Comparison of ENCODE assay signal across 8 cellular contexts in genomic region chr17:78128616-78129384, GRCh38. TPM values are rescaled to one million over a fixed set of nuclear protein-coding genes. Genes with fewer than 3 reads are reported as not detected.
DNase-seq lines count a peak whose midpoint lies in the region; ATAC-seq and TF ChIP-seq lines count a peak whose summit lies in the region.

Gene TMC6, minus strand, starts transcription at chr17:78128755. Its CDS starts 1,923 bp downstream, at chr17:78126832.

- H3K4me1 Mint-ChIP-seq in activated naive CD4-positive, alpha-beta T cell treated with anti-CD3 and anti-CD28 coated beads, Interleukin-2, amount 50 U/mL, for 24 hours: peaks cover 68% of the 10 kb centered on the region

- 4 to 8% (median 4%) methylated on average over 19 to 44 of the region's 47 CpGs for WGBS in ovary, 3 donors

- TF ChIP-seq CTCF in cardiac muscle cell (IDR thresholded peaks at IDR 0.05; ENCODE audit: low read depth, low read length) (no peak), ovary (IDR thresholded peaks at IDR 0.05) (no peak)

- DNase-seq in EL: peak; percentile 30
- DNase-seq in SJSA1 (ENCODE audit: low read depth in 1 of 2, low spot score in 2 of 2): no peak
- DNase-seq in cardiac muscle cell (ENCODE audit: low read depth in 1 of 2, low spot score in 1 of 2): no peak
- DNase-seq in ovary: peak in 1 of 5 donors; percentile 29
- DNase-seq in NCI-H1048 (lab: John Stamatoyannopoulos, UW): no peak

- no peaks in the 10 kb centered on the region for H3K9me3 Mint-ChIP-seq in activated naive CD4-positive, alpha-beta T cell treated with anti-CD3 and anti-CD28 coated beads, Interleukin-2, amount 50 U/mL, for 24 hours

- H3K27me3 ChIP-seq in HUES6 (ENCODE audit: control insufficient read depth, insufficient read depth, low read length): peaks cover 23% of the 10 kb centered on the region
- peaks cover 56% of the 10 kb centered on the region for H3K27me3 ChIP-seq in SJSA1 (replicated peaks)
- no peaks in the 10 kb centered on the region for H3K27me3 ChIP-seq in cardiac muscle cell
- no peaks in the 10 kb centered on the region for H3K27me3 ChIP-seq in ovary

- H3K4me1 ChIP-seq in HUES6 (ENCODE audit: control insufficient read depth, insufficient read depth, low read length) (peaks cover 50% of the 10 kb centered on the region), SJSA1 (replicated peaks) (peaks cover 16% of the 10 kb centered on the region), cardiac muscle cell (ENCODE audit: low read depth) (peaks cover 19% of the 10 kb centered on the region), ovary (ENCODE audit: insufficient read depth) (no peaks in the 10 kb centered on the region)

- peak within 1 kb of the TSS; percentile 94 for H3K4me3 ChIP-seq in HUES6 (ENCODE audit: low read depth, low read length)
- H3K4me3 ChIP-seq in SJSA1: peak within 1 kb of the TSS; percentile 36
- peak within 1 kb of the TSS; percentile 78 for H3K4me3 ChIP-seq in cardiac muscle cell
- peak within 1 kb of the TSS; percentile 46 for H3K4me3 ChIP-seq in ovary

- H3K27ac ChIP-seq in HUES6 (ENCODE audit: low read depth, low read length) (peak within 1 kb of the TSS; percentile 87; the same call in 1 of the 2 replicates), SJSA1 (no peak within 1 kb of the TSS), cardiac muscle cell (peak within 1 kb of the TSS; percentile 88), ovary (no peak within 1 kb of the TSS)

- peak within 1 kb of the TSS; percentile 92 for H3K4me3 Mint-ChIP-seq in activated naive CD4-positive, alpha-beta T cell treated with anti-CD3 and anti-CD28 coated beads, Interleukin-2, amount 50 U/mL, for 24 hours

- peak within 1 kb of the TSS; percentile 88 for H3K9ac ChIP-seq in HUES6 (ENCODE audit: low read length)

- peak within 1 kb of the TSS; percentile 96 for H3K27ac Mint-ChIP-seq in activated naive CD4-positive, alpha-beta T cell treated with anti-CD3 and anti-CD28 coated beads, Interleukin-2, amount 50 U/mL, for 24 hours

- no peak for TF ChIP-seq POLR2A in ovary (IDR thresholded peaks at IDR 0.05)

- no peaks in the 10 kb centered on the region for H3K9me3 ChIP-seq in HUES6 (ENCODE audit: control insufficient read depth, insufficient read depth, low read depth, low read length)
- no peaks in the 10 kb centered on the region for H3K9me3 ChIP-seq in SJSA1 (replicated peaks)
- no peaks in the 10 kb centered on the region for H3K9me3 ChIP-seq in cardiac muscle cell (ENCODE audit: low read depth)
- no peaks in the 10 kb centered on the region for H3K9me3 ChIP-seq in ovary

- H3K36me3 Mint-ChIP-seq in activated naive CD4-positive, alpha-beta T cell treated with anti-CD3 and anti-CD28 coated beads, Interleukin-2, amount 50 U/mL, for 24 hours: peaks cover 1% of the 10 kb centered on the region

- H3K36me3 ChIP-seq in HUES6 (ENCODE audit: control insufficient read depth, insufficient read depth, low read length): peaks cover 26% of the 10 kb centered on the region
- no peaks in the 10 kb centered on the region for H3K36me3 ChIP-seq in SJSA1
- H3K36me3 ChIP-seq in cardiac muscle cell: peaks cover 3% of the 10 kb centered on the region
- no peaks in the 10 kb centered on the region for H3K36me3 ChIP-seq in ovary

- intact Hi-C loops in ovary (cut with DNase I): loop anchor here in 1 of 4 donors (10.0 kb wide), 1 partner anchor 246 kb away; the partner anchor contains the start of gene PGS1

- ATAC-seq in GM18498 (IDR thresholded peaks at IDR 0.05; ENCODE audit: unreplicated experiment): no peak

- H3K27me3 Mint-ChIP-seq in activated naive CD4-positive, alpha-beta T cell treated with anti-CD3 and anti-CD28 coated beads, Interleukin-2, amount 50 U/mL, for 24 hours: no peaks in the 10 kb centered on the region

- TF ChIP-seq EP300 in ovary (IDR thresholded peaks at IDR 0.05): no peak

RNA-seq across cellular contexts. Expression of gene TMC6, which starts in this region (rescaled TPM):
- 0.53 TPM in 1 of 2 replicates, not detected in the other for total RNA-seq in SJSA1 (2014; rRNA removed; shearing (Covaris generic))
- total RNA-seq in cardiac muscle cell: 83.0 and 144 TPM in 2 replicates
- polyA plus RNA-seq in cardiac muscle cell: 85.4 and 128 TPM in 2 replicates
- 10 to 100 TPM in 4 of 7 donors, 1 to 10 TPM in 3; 7.2 to 26.8 (median 17.4) TPM for total RNA-seq in ovary
- 1 to 10 TPM; 1.2 to 7.2 TPM for polyA plus RNA-seq in ovary

Comparison
In these comparisons a context has a peak if more than half of its experiments do, and no peak if none do; other contexts are left out.
1. RNA of gene TMC6 (polyA plus RNA-seq): 85.4 to 128 TPM in cardiac muscle cell; 1.2 to 7.2 TPM in ovary; every median in the first group is over 10 times any median in the second.
2. H3K27ac ChIP-seq: peak in HUES6 (single experiment) and cardiac muscle cell (single experiment); none in SJSA1 (single experiment) and ovary (0 of 2).
3. H3K4me3 ChIP-seq: peak in every context shown above with its lines; median percentile 94 in HUES6; 78 in cardiac muscle cell; 46 in ovary; 36 in SJSA1.